Comparison of ENCODE assay signal across 9 cellular contexts in genomic region chr2:48508461-48509124, GRCh38. TPM values are rescaled to one million over a fixed set of nuclear protein-coding genes. Genes with fewer than 3 reads are reported as not detected.
DNase-seq lines count a peak whose midpoint lies in the region; ATAC-seq and TF ChIP-seq lines count a peak whose summit lies in the region.
"Had no signal": no experiment of that assay in that cellular context is flagged by ENCODE, and none has a peak within 500 bp of the region (broad histone marks: within the 10 kb centered on the region; RNA-seq: fewer than 3 reads in every experiment).

No MANE protein-coding gene starts in this region.

- 25 to 29% methylated on average over 4 to 5 of the region's 5 CpGs for WGBS in endodermal cell (ENCODE audit: insufficient coverage in 1 of 2, insufficient read length in 1 of 2), 2 experiments
- WGBS in lower leg skin, 2 donors: 62 to 70% methylated on average over 5 of the region's 5 CpGs

- peak overlapping the region; percentile 74 for H3K9ac ChIP-seq in endodermal cell (ENCODE audit: extremely low read depth, low read length, poor library complexity, severe bottlenecking)

- DNase-seq in CMK (ENCODE audit: low read depth) (peak; percentile 22), NOMO-1 treated with DMSO at 0.1 percent for 48 hours (lab: John Stamatoyannopoulos, UW; ENCODE audit: unreplicated experiment) (peak; percentile 34), endodermal cell (peak; percentile 80), superior temporal gyrus (ENCODE audit: extremely low spot score) (no peak), lower leg skin (ENCODE audit: low spot score in 2 of 2) (no peak)
- no peak for DNase-seq in naive thymus-derived CD8-positive, alpha-beta T cell
- DNase-seq: activated B cell treated with CpG ODN at 0.5 μM for 24 hours had no signal

- peaks cover 61% of the 10 kb centered on the region for H3K36me3 Mint-ChIP-seq in endodermal cell (ENCODE audit: low read depth)
- peaks cover 10 to 96% (median 54%) of the 10 kb centered on the region in 3 donors for H3K36me3 Mint-ChIP-seq in naive thymus-derived CD8-positive, alpha-beta T cell

- POLR2A ChIA-PET in naive thymus-derived CD8-positive, alpha-beta T cell (lab: Charles Lee): no interaction called here

- peaks cover 74% of the 10 kb centered on the region for H3K36me3 ChIP-seq in endodermal cell (ENCODE audit: control insufficient read depth, insufficient read depth, low read length)

- peak overlapping the region; percentile 98 for H3K27ac Mint-ChIP-seq in endodermal cell
- H3K27ac Mint-ChIP-seq in naive thymus-derived CD8-positive, alpha-beta T cell: peak overlapping the region; percentile 32 to 89 (median 68)
- H3K27ac Mint-ChIP-seq: activated B cell treated with CpG ODN at 0.5 μM for 24 hours had no signal

- TF ChIP-seq CTCF in endodermal cell (conservative IDR thresholded peaks at IDR 0.05) (no peak), lower leg skin (IDR thresholded peaks at IDR 0.05) (no peak)

- H3K27ac ChIP-seq in endodermal cell (ENCODE audit: low read depth, low read length): peak overlapping the region; percentile 84

- peak overlapping the region; percentile 50 for H3K4me3 ChIP-seq in endodermal cell (ENCODE audit: low read length)
- no peak overlapping the region for H3K4me3 ChIP-seq in lower leg skin (ENCODE audit: low read depth, poor library complexity, severe bottlenecking)

- no peaks in the 10 kb centered on the region for H3K9me3 ChIP-seq in endodermal cell (ENCODE audit: control insufficient read depth, low read length)

- TF ChIP-seq POLR2A in lower leg skin (IDR thresholded peaks at IDR 0.05): no peak

- H3K4me1 Mint-ChIP-seq in endodermal cell: peaks cover 39% of the 10 kb centered on the region
- H3K4me1 Mint-ChIP-seq in naive thymus-derived CD8-positive, alpha-beta T cell: peaks cover 10 to 23% (median 21%) of the 10 kb centered on the region in 4 donors

- peak overlapping the region; percentile 23 for H3K4me3 Mint-ChIP-seq in endodermal cell
- H3K4me3 Mint-ChIP-seq in naive thymus-derived CD8-positive, alpha-beta T cell: peak overlapping the region in 3 of 10 donors; percentile 3 to 33 (median 31)
- H3K4me3 Mint-ChIP-seq: activated B cell treated with CpG ODN at 0.5 μM for 24 hours had no signal

- peaks cover 8% of the 10 kb centered on the region for H3K4me1 ChIP-seq in endodermal cell (ENCODE audit: control insufficient read depth, insufficient read depth, low read length)

- no peaks in the 10 kb centered on the region for H3K9me3 Mint-ChIP-seq in endodermal cell
- no peaks in the 10 kb centered on the region for H3K9me3 Mint-ChIP-seq in naive thymus-derived CD8-positive, alpha-beta T cell
- H3K9me3 Mint-ChIP-seq: activated B cell treated with CpG ODN at 0.5 μM for 24 hours had no signal

- H3K27me3 Mint-ChIP-seq in endodermal cell (ENCODE audit: insufficient read depth): no peaks in the 10 kb centered on the region
- H3K27me3 Mint-ChIP-seq in naive thymus-derived CD8-positive, alpha-beta T cell: no peaks in the 10 kb centered on the region
- H3K27me3 Mint-ChIP-seq: activated B cell treated with CpG ODN at 0.5 μM for 24 hours had no signal

- intact Hi-C loops in lower leg skin (cut with DNase I; ENCODE audit: low total_unique reads): no loop called here

- H3K27me3 ChIP-seq in endodermal cell (ENCODE audit: control insufficient read depth, insufficient read depth, low read length, poor library complexity, severe bottlenecking): no peaks in the 10 kb centered on the region

- no peak for ATAC-seq in naive thymus-derived CD8-positive, alpha-beta T cell
- ATAC-seq in GM18867 (IDR thresholded peaks at IDR 0.05; ENCODE audit: unreplicated experiment) (no peak), HG03280 (IDR thresholded peaks at IDR 0.05; ENCODE audit: unreplicated experiment) (no peak)

RNA-seq across cellular contexts. Expression of gene STON1, which starts 21.4 kb away (rescaled TPM):
- 10 to 100 TPM; 15.0 to 19.5 TPM for total RNA-seq in endodermal cell
- polyA plus RNA-seq in endodermal cell (2013, experiment 1 of 2): 23.9 TPM
- 24.2 TPM for polyA plus RNA-seq in endodermal cell (2013, experiment 2 of 2)
- total RNA-seq in naive thymus-derived CD8-positive, alpha-beta T cell: 1 to 10 TPM; 2.8 to 3.5 TPM
- polyA plus RNA-seq in naive thymus-derived CD8-positive, alpha-beta T cell: under 1 TPM in 1 of 3 donors, not detected in 2; 0.25 TPM
- total RNA-seq in lower leg skin: 1 to 10 TPM; 4.1 to 9.7 (median 8.1) TPM

Comparison
In these comparisons a context has a peak if more than half of its experiments do, and no peak if none do; other contexts are left out.
1. DNase-seq: peak in CMK (single experiment), NOMO-1 treated with DMSO at 0.1 percent for 48 hours (single experiment) and endodermal cell (single experiment); none in naive thymus-derived CD8-positive, alpha-beta T cell (0 of 10), superior temporal gyrus (single experiment) and lower leg skin (0 of 2).